9 cellular contexts compared by ENCODE assay signal in genomic region chr10:43689007-43689491, GRCh38. TPM values are rescaled to one million over a fixed set of nuclear protein-coding genes. Genes with fewer than 3 reads are reported as not detected.
A peak's percentile ranks its signal among the peaks of the same experiment; 100 is the strongest.
DNase-seq lines count a peak whose midpoint lies in the region; ATAC-seq, FAIRE-seq and TF ChIP-seq lines count a peak whose summit lies in the region.
"Had no signal": no experiment of that assay in that cellular context is flagged by ENCODE, and none has a peak within 500 bp of the region (broad histone marks: within the 10 kb centered on the region; RNA-seq: fewer than 3 reads in every experiment).

No MANE protein-coding gene starts in this region.

- H3K23ac ChIP-seq in H9 (ENCODE audit: insufficient read length, low read depth, low read length) = no peak overlapping the region

- H3K9me3 ChIP-seq in H9 (ENCODE audit: control insufficient read depth, low read depth, low read length) (no peaks in the 10 kb centered on the region), kidney (ENCODE audit: control insufficient read depth in 1 of 2, low read length in 2 of 2) (no peaks in the 10 kb centered on the region)

- no peak overlapping the region for H2AK5ac ChIP-seq in H9 (ENCODE audit: insufficient read length, low read length)

- H3K4me3 Mint-ChIP-seq in H9 = peak overlapping the region; percentile 77 to 88; a peak in 3 of 5 replicates
- H3K4me3 Mint-ChIP-seq in activated naive CD8-positive, alpha-beta T cell = peak overlapping the region; percentile 88

- H2BK120ac ChIP-seq in H9 (ENCODE audit: low read depth, low read length, poor library complexity, severe bottlenecking) = no peak overlapping the region

- no peak for ATAC-seq in GM21360 (IDR thresholded peaks at IDR 0.05; ENCODE audit: unreplicated experiment)
- ATAC-seq in esophagus mucosa = no peak

- no peak for DNase-seq in H9
- no peak for DNase-seq in kidney
- no peak for DNase-seq in H54 (ENCODE audit: insufficient read length, low spot score)
- DNase-seq in activated CD8-positive, alpha-beta memory T cell treated with anti-CD3 and anti-CD28 coated beads, Interleukin-2, amount 50 U/mL, for 48 hours = no peak
- DNase-seq: NCI-H1105 had no signal

- no peaks in the 10 kb centered on the region for H3K9me3 Mint-ChIP-seq in H9
- H3K9me3 Mint-ChIP-seq in activated naive CD8-positive, alpha-beta T cell (ENCODE audit: low read depth) = no peaks in the 10 kb centered on the region

- H3K36me3 Mint-ChIP-seq in H9 (ENCODE audit: insufficient read depth in 1 of 3, low read depth in 3 of 3) = no peaks in the 10 kb centered on the region
- H3K36me3 Mint-ChIP-seq in activated naive CD8-positive, alpha-beta T cell = no peaks in the 10 kb centered on the region

- no peak overlapping the region for H3K18ac ChIP-seq in H9 (ENCODE audit: insufficient read length, low read depth, low read length)

- H2BK20ac ChIP-seq in H9 (ENCODE audit: low read depth, low read length, poor library complexity, severe bottlenecking) = no peak overlapping the region

- H3K79me1 ChIP-seq in H9 (ENCODE audit: insufficient read depth, low read depth, low read length, poor library complexity, severe bottlenecking) = no peaks in the 10 kb centered on the region

- H2BK5ac ChIP-seq in H9 (ENCODE audit: insufficient read length, low read length) = no peak overlapping the region

- no peak for TF ChIP-seq POLR2A in H54 (IDR thresholded peaks at IDR 0.05; ENCODE audit: low read depth, low read length)

- H3K27ac Mint-ChIP-seq in H9 = no peak overlapping the region
- no peak overlapping the region for H3K27ac Mint-ChIP-seq in activated naive CD8-positive, alpha-beta T cell

- no peak overlapping the region for H2AFZ ChIP-seq in H9 (ENCODE audit: low read length)

- H3K27me3 ChIP-seq in H9 (ENCODE audit: insufficient read depth, low read length) = peaks cover 7% of the 10 kb centered on the region; the same call in 1 of the 2 replicates

- peaks cover 68% of the 10 kb centered on the region for H3K27me3 Mint-ChIP-seq in H9 (ENCODE audit: low read depth)
- peaks cover 10% of the 10 kb centered on the region for H3K27me3 Mint-ChIP-seq in activated naive CD8-positive, alpha-beta T cell

- no peak overlapping the region for H4K8ac ChIP-seq in H9 (replicated peaks; ENCODE audit: insufficient read length, low read depth, low read length)

- intact Hi-C loops in kidney (cut with DNase I) = loop anchor here (5.0 kb wide), 1 partner anchor 693 kb away; no protein-coding TSS in a partner anchor

- no peaks in the 10 kb centered on the region for H4K20me1 ChIP-seq in H9 (ENCODE audit: control insufficient read depth, insufficient read depth, insufficient read length)

- H3K23me2 ChIP-seq in H9 (ENCODE audit: insufficient read length, low read depth, low read length, poor library complexity, severe bottlenecking) = peaks cover 5% of the 10 kb centered on the region

- no peak overlapping the region for H4K91ac ChIP-seq in H9 (ENCODE audit: insufficient read length, low read depth, low read length)

- H3K4me1 ChIP-seq in H9 (ENCODE audit: insufficient read depth, low read length) (no peaks in the 10 kb centered on the region), kidney (ENCODE audit: control insufficient read depth in 1 of 2, insufficient read depth in 1 of 2, low read depth in 1 of 2, low read length in 2 of 2) (peaks cover 0 to 3% of the 10 kb centered on the region in 2 donors)

- H3K27ac ChIP-seq in H9 (ENCODE audit: insufficient read length, low read depth, low read length) = no peak overlapping the region
- H3K27ac ChIP-seq in kidney (ENCODE audit: low read depth in 2 of 2, low read length in 2 of 2) = no peak overlapping the region
- H3K27ac ChIP-seq in skin epidermis = peak overlapping the region in 13 of 21 experiments; percentile 57 to 84 (median 77)

- H3K9ac ChIP-seq in H9 (ENCODE audit: extremely low read depth, insufficient read length, low read length) (no peak overlapping the region), kidney (ENCODE audit: low read length in 2 of 2) (no peak overlapping the region)

- H3K4me1 Mint-ChIP-seq in H9 = peaks cover 3 to 5% of the 10 kb centered on the region in 2 experiments; a peak in 2 of 4 replicates
- peaks cover 7% of the 10 kb centered on the region for H3K4me1 Mint-ChIP-seq in activated naive CD8-positive, alpha-beta T cell (ENCODE audit: low read depth)

- TF ChIP-seq CTCF in H9 (conservative IDR thresholded peaks at IDR 0.05) = no peak
- TF ChIP-seq CTCF in kidney (IDR thresholded peaks at IDR 0.05; ENCODE audit: borderline replicate concordance, extremely low read depth, insufficient read depth) = no peak

- H2BK12ac ChIP-seq in H9 (ENCODE audit: insufficient read length, low read depth, low read length) = no peak overlapping the region

- H3T11ph ChIP-seq in H9 (ENCODE audit: low read length) = no peak overlapping the region

- no peak overlapping the region for H3K56ac ChIP-seq in H9 (ENCODE audit: insufficient read length, low read depth, low read length)

- no peaks in the 10 kb centered on the region for H3K79me2 ChIP-seq in H9 (ENCODE audit: insufficient read depth, low read length)

- no CpG with 5 or more reads among the region's 25 CpGs for WGBS in H9 (ENCODE audit: extremely low coverage, insufficient read length, low lambda C conversion rate)

- FAIRE-seq in kidney (lab: Jason Lieb, UNC) (no peak), H54 (lab: Jason Lieb, UNC) (no peak)

- no peak overlapping the region for H4K5ac ChIP-seq in H9 (ENCODE audit: insufficient read length, low read depth, low read length)

- no peak overlapping the region for H3K4ac ChIP-seq in H9 (ENCODE audit: low read depth, low read length)

- no peak overlapping the region for H3K14ac ChIP-seq in H9 (ENCODE audit: insufficient read depth, low read length)

- H3K36me3 ChIP-seq in kidney (ENCODE audit: control insufficient read depth in 1 of 2, insufficient read depth in 2 of 2, low read length in 2 of 2) = no peaks in the 10 kb centered on the region

- peak overlapping the region; percentile 43 for H3K4me2 ChIP-seq in H9 (ENCODE audit: insufficient read depth, insufficient read length, low read length)

- peak overlapping the region; percentile 82 to 84 for H3K4me3 ChIP-seq in kidney (ENCODE audit: low read length in 2 of 2)
- peak overlapping the region in 6 of 7 experiments; percentile 33 to 46 (median 38) for H3K4me3 ChIP-seq in skin epidermis

- H2BK15ac ChIP-seq in H9 (ENCODE audit: low read depth, low read length) = no peak overlapping the region

RNA-seq across cellular contexts. Expression of gene ZNF32, which starts 40.4 kb away (rescaled TPM):
- total RNA-seq in H9 (2021) = 13.3 and 14.6 TPM in 2 replicates
- total RNA-seq in kidney = 35.0 TPM
- 73.7 TPM for polyA plus RNA-seq in kidney (ENCODE audit: insufficient read depth, low read depth, low replicate concordance)
- 16.8 TPM for total RNA-seq in esophagus mucosa

Comparison
In these comparisons a context has a peak if more than half of its experiments do, and no peak if none do; other contexts are left out.
1. H3K27ac ChIP-seq: peak in skin epidermis (13 of 21); none in H9 (single experiment) and kidney (0 of 2).